Comparison of ENCODE assay signal across 24 cellular contexts in genomic region chr1:59544615-59545014, GRCh38.
DNase-seq lines count a peak whose midpoint lies in the region; ATAC-seq and TF ChIP-seq lines count a peak whose summit lies in the region.
"Had no signal": no experiment of that assay in that cellular context is flagged by ENCODE, and none has a peak within 500 bp of the region (broad histone marks: within the 10 kb centered on the region; RNA-seq: fewer than 3 reads in every experiment).

No MANE protein-coding gene starts in this region.

- TF ChIP-seq CTCF in nephron (IDR thresholded peaks at IDR 0.05; ENCODE audit: unreplicated experiment in 3 of 3) (no peak), adrenal gland (IDR thresholded peaks at IDR 0.05) (no peak), H9 (conservative IDR thresholded peaks at IDR 0.05) (no peak)

- no peak overlapping the region for H4K91ac ChIP-seq in H9 (ENCODE audit: insufficient read length, low read depth, low read length)

- no peaks in the 10 kb centered on the region for H3K79me1 ChIP-seq in H9 (ENCODE audit: insufficient read depth, low read depth, low read length, poor library complexity, severe bottlenecking)

- no peak overlapping the region for H3K27ac ChIP-seq in CD8-positive, alpha-beta memory T cell (ENCODE audit: low read depth, low read length)
- H3K27ac ChIP-seq in adrenal gland = no peak overlapping the region
- no peak overlapping the region for H3K27ac ChIP-seq in H9 (ENCODE audit: insufficient read length, low read depth, low read length)
- no peak overlapping the region for H3K27ac ChIP-seq in effector memory CD4-positive, alpha-beta T cell (ENCODE audit: insufficient read depth, low read length, poor library complexity, severe bottlenecking)
- H3K27ac ChIP-seq: BLaER1, GM23248, SJSA1 had no signal

- no peak overlapping the region for H3K23ac ChIP-seq in H9 (ENCODE audit: insufficient read length, low read depth, low read length)

- peaks cover 12 to 28% (median 16%) of the 10 kb centered on the region in 3 donors for H3K4me1 Mint-ChIP-seq in CD8-positive, alpha-beta memory T cell
- H3K4me1 Mint-ChIP-seq in effector memory CD8-positive, alpha-beta T cell (ENCODE audit: low read depth in 2 of 2) = peaks cover 14 to 20% of the 10 kb centered on the region in 2 donors
- H3K4me1 Mint-ChIP-seq in nephron = peaks cover 21% of the 10 kb centered on the region
- peaks cover 7 to 8% of the 10 kb centered on the region in 2 experiments; a peak in 2 of 4 replicates for H3K4me1 Mint-ChIP-seq in H9

- peaks cover 0 to 2% (median 0%) of the 10 kb centered on the region in 3 donors for H3K36me3 Mint-ChIP-seq in CD8-positive, alpha-beta memory T cell
- no peaks in the 10 kb centered on the region for H3K36me3 Mint-ChIP-seq in effector memory CD8-positive, alpha-beta T cell (ENCODE audit: insufficient read depth)
- no peaks in the 10 kb centered on the region for H3K36me3 Mint-ChIP-seq in nephron (ENCODE audit: low read depth)
- no peaks in the 10 kb centered on the region for H3K36me3 Mint-ChIP-seq in H9 (ENCODE audit: insufficient read depth in 1 of 3, low read depth in 3 of 3)

- POLR2A ChIA-PET in CD8-positive, alpha-beta memory T cell (lab: Charles Lee) = no interaction called here

- H3K4me3 ChIP-seq in CD8-positive, alpha-beta memory T cell (ENCODE audit: low read length) = no peak overlapping the region
- H3K4me3 ChIP-seq in Jurkat, Clone E6-1 (ENCODE audit: low read length) = no peak overlapping the region
- no peak overlapping the region for H3K4me3 ChIP-seq in adrenal gland
- H3K4me3 ChIP-seq in effector memory CD4-positive, alpha-beta T cell (ENCODE audit: insufficient read depth, low read depth, low read length, poor library complexity, severe bottlenecking) = no peak overlapping the region
- H3K4me3 ChIP-seq: BLaER1, GM23248, HAP-1, SJSA1 had no signal

- H3K23me2 ChIP-seq in H9 (ENCODE audit: insufficient read length, low read depth, low read length, poor library complexity, severe bottlenecking) = no peaks in the 10 kb centered on the region

- no peak overlapping the region for H3K4ac ChIP-seq in H9 (ENCODE audit: low read depth, low read length)

- peaks cover 0 to 2% of the 10 kb centered on the region in 2 donors for H3K27me3 Mint-ChIP-seq in CD8-positive, alpha-beta memory T cell
- H3K27me3 Mint-ChIP-seq in effector memory CD8-positive, alpha-beta T cell = no peaks in the 10 kb centered on the region
- H3K27me3 Mint-ChIP-seq in nephron (ENCODE audit: low read depth) (no peaks in the 10 kb centered on the region), H9 (ENCODE audit: low read depth) (no peaks in the 10 kb centered on the region)
- H3K27me3 Mint-ChIP-seq: CD4-positive, alpha-beta T cell had no signal

- CTCF ChIA-PET in CD8-positive, alpha-beta memory T cell (lab: Charles Lee) = no interaction called here

- no peaks in the 10 kb centered on the region for H3K27me3 ChIP-seq in CD8-positive, alpha-beta memory T cell (ENCODE audit: insufficient read depth, low read length, poor library complexity, severe bottlenecking)
- H3K27me3 ChIP-seq in adrenal gland (no peaks in the 10 kb centered on the region), H9 (ENCODE audit: insufficient read depth, low read length) (no peaks in the 10 kb centered on the region)
- H3K27me3 ChIP-seq in effector memory CD4-positive, alpha-beta T cell (replicated peaks; ENCODE audit: control insufficient read depth, insufficient read depth, low read length, poor library complexity, severe bottlenecking) = no peaks in the 10 kb centered on the region
- H3K27me3 ChIP-seq: BLaER1, SJSA1 had no signal

- no peak overlapping the region for H2AK5ac ChIP-seq in H9 (ENCODE audit: insufficient read length, low read length)

- no peak overlapping the region for H2AFZ ChIP-seq in H9 (ENCODE audit: low read length)
- H2AFZ ChIP-seq: GM23248 had no signal

- intact Hi-C loops in adrenal gland (cut with DNase I) = no loop called here

- H3K9me3 Mint-ChIP-seq in CD8-positive, alpha-beta memory T cell = no peaks in the 10 kb centered on the region
- H3K9me3 Mint-ChIP-seq in effector memory CD8-positive, alpha-beta T cell = no peaks in the 10 kb centered on the region
- H3K9me3 Mint-ChIP-seq in nephron (no peaks in the 10 kb centered on the region), H9 (no peaks in the 10 kb centered on the region)
- H3K9me3 Mint-ChIP-seq: CD4-positive, alpha-beta T cell had no signal

- H3K4me1 ChIP-seq in CD8-positive, alpha-beta memory T cell (ENCODE audit: insufficient read depth, low read length) = no peaks in the 10 kb centered on the region
- H3K4me1 ChIP-seq in adrenal gland (replicated peaks in 1 of 2) = peaks cover 0 to 9% of the 10 kb centered on the region in 2 donors
- H3K4me1 ChIP-seq in H9 (ENCODE audit: insufficient read depth, low read length) = no peaks in the 10 kb centered on the region
- no peaks in the 10 kb centered on the region for H3K4me1 ChIP-seq in effector memory CD4-positive, alpha-beta T cell (ENCODE audit: control insufficient read depth, insufficient read depth, low read length, poor library complexity, severe bottlenecking)
- H3K4me1 ChIP-seq: BLaER1, HAP-1, SJSA1 had no signal

- no peak overlapping the region for H3K9ac ChIP-seq in H9 (ENCODE audit: extremely low read depth, insufficient read length, low read length)
- H3K9ac ChIP-seq: BLaER1, GM23248 had no signal

- H2BK12ac ChIP-seq in H9 (ENCODE audit: insufficient read length, low read depth, low read length) = no peak overlapping the region

- no peaks in the 10 kb centered on the region for H3K36me3 ChIP-seq in CD8-positive, alpha-beta memory T cell (ENCODE audit: insufficient read depth, low read length)
- H3K36me3 ChIP-seq in adrenal gland (replicated peaks in 1 of 2) = no peaks in the 10 kb centered on the region
- H3K36me3 ChIP-seq in effector memory CD4-positive, alpha-beta T cell (ENCODE audit: control insufficient read depth, insufficient read depth, low read length) = no peaks in the 10 kb centered on the region
- H3K36me3 ChIP-seq: BLaER1, HAP-1, SJSA1 had no signal

- WGBS in adrenal gland, 4 donors = 83 to 100% (median 97%) methylated on average over 1 of the region's 1 CpG
- WGBS in H9 (ENCODE audit: extremely low coverage, insufficient read length, low lambda C conversion rate) = no CpG with 5 or more reads among the region's 1 CpG

- no peak overlapping the region for H4K5ac ChIP-seq in H9 (ENCODE audit: insufficient read length, low read depth, low read length)

- H2BK20ac ChIP-seq in H9 (ENCODE audit: low read depth, low read length, poor library complexity, severe bottlenecking) = no peak overlapping the region

- no peak overlapping the region for H2BK120ac ChIP-seq in H9 (ENCODE audit: low read depth, low read length, poor library complexity, severe bottlenecking)

- H3K27ac Mint-ChIP-seq in CD8-positive, alpha-beta memory T cell = peak overlapping the region in 7 of 8 donors; percentile 0 to 76 (median 35)
- H3K27ac Mint-ChIP-seq in effector memory CD8-positive, alpha-beta T cell = peak overlapping the region; percentile 76 to 86
- H3K27ac Mint-ChIP-seq in nephron (peak overlapping the region; percentile 71 to 98 (median 92)), H9 (peak overlapping the region in 1 of 3 experiments; percentile 85; a peak in 1 of 7 replicates)
- H3K27ac Mint-ChIP-seq: CD4-positive, alpha-beta T cell had no signal

- peak overlapping the region in 3 of 7 donors; percentile 12 to 25 (median 17) for H3K4me3 Mint-ChIP-seq in CD8-positive, alpha-beta memory T cell
- H3K4me3 Mint-ChIP-seq in effector memory CD8-positive, alpha-beta T cell = no peak overlapping the region
- no peak overlapping the region for H3K4me3 Mint-ChIP-seq in nephron
- no peak overlapping the region for H3K4me3 Mint-ChIP-seq in H9
- H3K4me3 Mint-ChIP-seq: CD4-positive, alpha-beta T cell had no signal

- TF ChIP-seq POLR2A in adrenal gland (IDR thresholded peaks at IDR 0.05) = no peak

- no peak overlapping the region for H3K14ac ChIP-seq in H9 (ENCODE audit: insufficient read depth, low read length)

- H3K18ac ChIP-seq in H9 (ENCODE audit: insufficient read length, low read depth, low read length) = no peak overlapping the region

- no peak for DNase-seq in CD8-positive, alpha-beta memory T cell
- DNase-seq in Jurkat, Clone E6-1 (ENCODE audit: low read depth, low spot score) = peak; percentile 18
- DNase-seq in effector memory CD8-positive, alpha-beta T cell = no peak
- no peak for DNase-seq in adrenal gland
- no peak for DNase-seq in H9
- no peak for DNase-seq in effector memory CD4-positive, alpha-beta T cell
- DNase-seq: ACHN; CD4-positive, alpha-beta T cell; DMS153; GM23248; IMR-90; MV-4-11; NCI-H1694 treated with DMSO at 0.1 percent for 48 hours; NCI-H2081 treated with DMSO at 0.1 percent for 48 hours; NCI-H2171 treated with DMSO at 0.1 percent for 48 hours; NCI-H446; NCI-H526; OCI-M1 had no signal

- H3K56ac ChIP-seq in H9 (ENCODE audit: insufficient read length, low read depth, low read length) = no peak overlapping the region

- H3K4me2 ChIP-seq in H9 (ENCODE audit: insufficient read depth, insufficient read length, low read length) = no peak overlapping the region
- H3K4me2 ChIP-seq: BLaER1 had no signal

- H4K8ac ChIP-seq in H9 (replicated peaks; ENCODE audit: insufficient read length, low read depth, low read length) = no peak overlapping the region

- ATAC-seq in effector memory CD8-positive, alpha-beta T cell (replicated peaks) = peak; percentile 33
- ATAC-seq in HG03469 (IDR thresholded peaks at IDR 0.05; ENCODE audit: unreplicated experiment) = no peak
- ATAC-seq: Right ventricle myocardium inferior had no signal

- no peak overlapping the region for H2BK15ac ChIP-seq in H9 (ENCODE audit: low read depth, low read length)

- no peaks in the 10 kb centered on the region for H3K9me3 ChIP-seq in CD8-positive, alpha-beta memory T cell (ENCODE audit: low read length)
- H3K9me3 ChIP-seq in adrenal gland (replicated peaks in 1 of 3) (no peaks in the 10 kb centered on the region), H9 (ENCODE audit: control insufficient read depth, low read depth, low read length) (no peaks in the 10 kb centered on the region)
- H3K9me3 ChIP-seq in effector memory CD4-positive, alpha-beta T cell (ENCODE audit: control insufficient read depth, low read length) = no peaks in the 10 kb centered on the region
- H3K9me3 ChIP-seq: BLaER1, HAP-1, SJSA1 had no signal

- no peaks in the 10 kb centered on the region for H3K79me2 ChIP-seq in H9 (ENCODE audit: insufficient read depth, low read length)

- no peak overlapping the region for H3T11ph ChIP-seq in H9 (ENCODE audit: low read length)

- no peak overlapping the region for H2BK5ac ChIP-seq in H9 (ENCODE audit: insufficient read length, low read length)

- H4K20me1 ChIP-seq in H9 (ENCODE audit: control insufficient read depth, insufficient read depth, insufficient read length) = no peaks in the 10 kb centered on the region
- H4K20me1 ChIP-seq: BLaER1 had no signal
